Comparison of ENCODE assay signal across 24 cellular contexts in genomic region chr16:88734361-88734728, GRCh38. TPM values are rescaled to one million over a fixed set of nuclear protein-coding genes. Genes with fewer than 3 reads are reported as not detected.
"Had no signal": no experiment of that assay in that cellular context is flagged by ENCODE, and none has a peak within 500 bp of the region (broad histone marks: within the 10 kb centered on the region; RNA-seq: fewer than 3 reads in every experiment).

No MANE protein-coding gene starts in this region.

- DNase-seq: activated B cell treated with CpG ODN at 0.5 μM for 24 hours; activated CD4-positive, alpha-beta T cell treated with anti-CD3 and anti-CD28 coated beads for 36 hours; activated CD4-positive, alpha-beta T cell treated with anti-CD3 and anti-CD28 coated beads, Interleukin-2, amount 50 U/mL, for 4 hours; activated CD8-positive, alpha-beta memory T cell treated with anti-CD3 and anti-CD28 coated beads for 24 hours; activated CD8-positive, alpha-beta memory T cell treated with anti-CD3 and anti-CD28 coated beads, Interleukin-2, amount 50 U/mL, for 48 hours; activated naive CD4-positive, alpha-beta T cell; activated T-cell treated with anti-CD3 and anti-CD28 coated beads, Interleukin-2, amount 50 U/mL, for 4 hours; adrenal gland; brain microvascular endothelial cell; central memory CD4-positive, alpha-beta T cell; dermis blood vessel endothelial cell; effector CD8-positive, alpha-beta T cell; foreskin keratinocyte; left colon; mesenchymal stem cell; nephron progenitor cell; nucleus accumbens; right cardiac atrium; stimulated activated CD4-positive, alpha-beta T cell treated with anti-CD3 and anti-CD28 coated beads, Interleukin-4, amount 100 ng/mL, for 24 hours; stimulated activated naive CD4-positive, alpha-beta T cell treated with Interleukin-2 at 50 U/mL for 16 hours had no signal

- H3K9me3 ChIP-seq: adrenal gland, ascending aorta, upper lobe of left lung had no signal

- H3K9ac ChIP-seq: parathyroid adenoma had no signal

- H3K4me3 ChIP-seq: adrenal gland, ascending aorta, upper lobe of left lung had no signal

- H3K27me3 ChIP-seq: adrenal gland, ascending aorta, brain microvascular endothelial cell, foreskin keratinocyte, upper lobe of left lung had no signal

- H3K27ac ChIP-seq: adrenal gland, ascending aorta, brain microvascular endothelial cell, foreskin keratinocyte, parathyroid adenoma, upper lobe of left lung had no signal

- ATAC-seq: activated CD4-positive, alpha-beta T cell treated with anti-CD3 and anti-CD28 coated beads for 36 hours; activated T-cell treated with anti-CD3 and anti-CD28 coated beads, Interleukin-2, amount 50 U/mL, for 4 hours; foreskin keratinocyte; left colon; right cardiac atrium had no signal

- H3K4me1 ChIP-seq: ascending aorta, foreskin keratinocyte had no signal

- FAIRE-seq: keratinocyte had no signal

- H3K79me2 ChIP-seq: parathyroid adenoma had no signal

- H2AFZ ChIP-seq: parathyroid adenoma had no signal

RNA-seq across cellular contexts. Expression of gene SNAI3, which starts 48.0 kb away (rescaled TPM):
- total RNA-seq: ascending aorta, dermis blood vessel endothelial cell, foreskin keratinocyte had no signal
- polyA plus RNA-seq: keratinocyte had no signal
